ENCODE assay signal across 21 cellular contexts in the genomic region with DNA sequence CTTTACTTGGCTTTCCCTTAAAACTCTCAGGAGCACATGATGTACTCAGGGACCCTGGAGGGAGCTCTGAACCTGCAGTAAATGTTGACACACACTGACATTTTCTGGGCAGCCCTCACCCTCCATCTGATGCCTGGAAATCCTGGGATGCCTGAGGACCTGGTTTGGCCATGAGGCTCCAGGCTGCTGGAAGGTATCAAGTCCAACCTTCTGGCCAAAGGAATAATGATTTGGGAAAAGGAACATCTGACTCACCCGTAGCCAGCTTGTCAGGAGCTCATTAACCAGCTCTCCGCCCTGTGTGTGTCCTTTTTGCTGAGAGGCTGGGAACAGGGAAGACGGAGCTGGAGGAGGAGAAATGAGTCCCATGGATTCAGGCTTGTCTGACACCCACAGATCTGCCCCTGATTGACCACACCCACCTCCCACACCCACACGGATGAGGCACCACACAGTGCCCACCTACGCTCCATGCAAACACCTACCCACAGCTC. TPM values are rescaled to one million over a fixed set of nuclear protein-coding genes. Genes with fewer than 3 reads are reported as not detected.
DNase-seq lines count a peak whose midpoint lies in the region; TF ChIP-seq lines count a peak whose summit lies in the region.
"Had no signal": no experiment of that assay in that cellular context is flagged by ENCODE, and none has a peak within 500 bp of the region (broad histone marks: within the 10 kb centered on the region; RNA-seq: fewer than 3 reads in every experiment).

No MANE protein-coding gene starts in this region.

- DNase-seq in fibroblast of the aortic adventitia (ENCODE audit: low read depth) (peak; percentile 2), pons (ENCODE audit: low spot score) (peak; percentile 29), suprapubic skin (ENCODE audit: low spot score in 2 of 2) (no peak), NCI-H2029 treated with DMSO at 0.1 percent for 48 hours (lab: John Stamatoyannopoulos, UW) (no peak), NK-92 (lab: John Stamatoyannopoulos, UW; ENCODE audit: unreplicated experiment) (no peak), tibial nerve (ENCODE audit: low spot score in 2 of 2) (no peak), NCI-H82 treated with DMSO at 0.1 percent for 48 hours (lab: John Stamatoyannopoulos, UW; ENCODE audit: unreplicated experiment) (no peak)
- DNase-seq: AML-193; CD4-positive, alpha-beta T cell; DND-41; EL; HCEC 1CT; HFFc6; IMR-90 had no signal

- TF ChIP-seq POLR2A in suprapubic skin (IDR thresholded peaks at IDR 0.05): no peak
- no peak for TF ChIP-seq POLR2A in tibial nerve (IDR thresholded peaks at IDR 0.05)

- no peaks in the 10 kb centered on the region; the same call in 1 of the 2 replicates for H3K9me3 ChIP-seq in HEK293 (ENCODE audit: control insufficient read depth, insufficient read depth, low read depth, low read length)
- H3K9me3 ChIP-seq in suprapubic skin: peaks cover 21% of the 10 kb centered on the region
- H3K9me3 ChIP-seq in tibial nerve: peaks cover 0 to 61% (median 19%) of the 10 kb centered on the region in 4 donors

- CTCF ChIA-PET in HEK293 (lab: Yijun Ruan, JAX): no interaction called here

- peaks cover 0 to 33% of the 10 kb centered on the region in 2 experiments; a peak in 2 of 3 replicates for H3K36me3 ChIP-seq in HEK293 (ENCODE audit: control insufficient read depth in 2 of 2, insufficient read depth in 1 of 2, low read length in 2 of 2)
- peaks cover 97% of the 10 kb centered on the region for H3K36me3 ChIP-seq in suprapubic skin
- peaks cover 22 to 100% (median 69%) of the 10 kb centered on the region in 3 donors for H3K36me3 ChIP-seq in tibial nerve

- TF ChIP-seq CTCF in HEK293 (tag by site-specific recombination; IDR thresholded peaks at IDR 0.05) (no peak), fibroblast of the aortic adventitia (IDR thresholded peaks at IDR 0.05; ENCODE audit: insufficient read depth, low read length) (no peak), suprapubic skin (IDR thresholded peaks at IDR 0.05) (no peak), tibial nerve (IDR thresholded peaks at IDR 0.05) (no peak)

- H3K4me1 ChIP-seq in HEK293 (ENCODE audit: control insufficient read depth, insufficient read depth, low read length): no peaks in the 10 kb centered on the region
- no peaks in the 10 kb centered on the region for H3K4me1 ChIP-seq in suprapubic skin
- no peaks in the 10 kb centered on the region for H3K4me1 ChIP-seq in tibial nerve
- H3K4me1 ChIP-seq: A549 had no signal

- peak; percentile 66 for TF ChIP-seq EP300 in suprapubic skin (IDR thresholded peaks at IDR 0.05)
- no peak for TF ChIP-seq EP300 in tibial nerve (IDR thresholded peaks at IDR 0.05)

- H3K27me3 ChIP-seq in suprapubic skin: no peaks in the 10 kb centered on the region
- no peaks in the 10 kb centered on the region for H3K27me3 ChIP-seq in tibial nerve

- H3K4me3 ChIP-seq in HEK293 (ENCODE audit: low read depth, low read length): no peak overlapping the region
- no peak overlapping the region for H3K4me3 ChIP-seq in fibroblast of the aortic adventitia (ENCODE audit: low read depth, low read length)
- H3K4me3 ChIP-seq in suprapubic skin: no peak overlapping the region
- H3K4me3 ChIP-seq in tibial nerve: no peak overlapping the region
- H3K4me3 ChIP-seq: A549, GM12878, GM23338 had no signal

- H3K27ac ChIP-seq in HEK293 (ENCODE audit: extremely low read depth, low read depth, low read length) (no peak overlapping the region), suprapubic skin (no peak overlapping the region), tibial nerve (no peak overlapping the region)
- H3K27ac ChIP-seq: 22Rv1, A549, C4-2B had no signal

- WGBS in suprapubic skin: 97% methylated on average over 4 of the region's 5 CpGs
- WGBS in tibial nerve, 2 donors: 91% methylated on average over 5 of the region's 5 CpGs

- POLR2A ChIA-PET in HEK293 (lab: Yijun Ruan, JAX): no interaction called here

TF ChIP-seq in HEK293, 187 proteins besides CTCF, POLR2A, EP300 and RAD21:
- TF ChIP-seq EGR2 (tag by site-specific recombination; IDR thresholded peaks at IDR 0.05; ENCODE audit: low read depth) (peak; percentile 98), ZNF624 (tag by site-specific recombination; IDR thresholded peaks at IDR 0.05) (no peak), ZBTB8A (tag by site-specific recombination; IDR thresholded peaks at IDR 0.05) (no peak), ZNF529 (tag by site-specific recombination; IDR thresholded peaks at IDR 0.05; ENCODE audit: insufficient replicate concordance) (no peak), TRIM28 (IDR thresholded peaks at IDR 0.05; ENCODE audit: borderline replicate concordance, low read length) (no peak), ZNF404 (tag by site-specific recombination; IDR thresholded peaks at IDR 0.05) (no peak), ZFHX2 (tag by site-specific recombination; conservative IDR thresholded peaks at IDR 0.05) (peak; percentile 97), ZFP37 (tag by site-specific recombination; IDR thresholded peaks at IDR 0.05) (no peak), ZBTB21 (tag by site-specific recombination; IDR thresholded peaks at IDR 0.05) (no peak), ZNF791 (tag by site-specific recombination; IDR thresholded peaks at IDR 0.05) (no peak), GLI4 (tag by site-specific recombination; IDR thresholded peaks at IDR 0.05) (no peak), ZNF292 (tag by site-specific recombination; IDR thresholded peaks at IDR 0.05; ENCODE audit: borderline replicate concordance, low read depth) (no peak)
- TF ChIP-seq, protein P1, sequence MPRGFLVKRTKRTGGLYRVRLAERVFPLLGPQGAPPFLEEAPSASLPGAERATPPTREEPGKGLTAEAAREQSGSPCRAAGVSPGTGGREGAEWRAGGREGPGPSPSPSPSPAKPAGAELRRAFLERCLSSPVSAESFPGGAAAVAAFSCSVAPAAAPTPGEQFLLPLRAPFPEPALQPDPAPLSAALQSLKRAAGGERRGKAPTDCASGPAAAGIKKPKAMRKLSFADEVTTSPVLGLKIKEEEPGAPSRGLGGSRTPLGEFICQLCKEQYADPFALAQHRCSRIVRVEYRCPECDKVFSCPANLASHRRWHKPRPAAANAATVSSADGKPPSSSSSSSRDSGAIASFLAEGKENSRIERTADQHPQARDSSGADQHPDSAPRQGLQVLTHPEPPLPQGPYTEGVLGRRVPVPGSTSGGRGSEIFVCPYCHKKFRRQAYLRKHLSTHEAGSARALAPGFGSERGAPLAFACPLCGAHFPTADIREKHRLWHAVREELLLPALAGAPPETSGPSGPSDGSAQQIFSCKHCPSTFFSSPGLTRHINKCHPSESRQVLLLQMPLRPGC (tag by site-specific recombination; IDR thresholded peaks at IDR 0.05): no peak
- TF ChIP-seq, protein P2, sequence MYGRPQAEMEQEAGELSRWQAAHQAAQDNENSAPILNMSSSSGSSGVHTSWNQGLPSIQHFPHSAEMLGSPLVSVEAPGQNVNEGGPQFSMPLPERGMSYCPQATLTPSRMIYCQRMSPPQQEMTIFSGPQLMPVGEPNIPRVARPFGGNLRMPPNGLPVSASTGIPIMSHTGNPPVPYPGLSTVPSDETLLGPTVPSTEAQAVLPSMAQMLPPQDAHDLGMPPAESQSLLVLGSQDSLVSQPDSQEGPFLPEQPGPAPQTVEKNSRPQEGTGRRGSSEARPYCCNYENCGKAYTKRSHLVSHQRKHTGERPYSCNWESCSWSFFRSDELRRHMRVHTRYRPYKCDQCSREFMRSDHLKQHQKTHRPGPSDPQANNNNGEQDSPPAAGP (tag by site-specific recombination; IDR thresholded peaks at IDR 0.05): no peak

RNA-seq across cellular contexts. Expression of a gene that starts 10.3 kb away (rescaled TPM):
- 17.9 and 25.3 TPM in 2 replicates for total RNA-seq in fibroblast of the aortic adventitia (ENCODE audit: low replicate concordance)
- total RNA-seq in suprapubic skin: 10 to 100 TPM; 27.2 to 66.8 (median 36.6) TPM
- 10 to 100 TPM; 36.3 to 52.8 (median 43.4) TPM for total RNA-seq in tibial nerve

RNA-seq across cellular contexts. Expression of a gene that starts 10.4 kb away (rescaled TPM):
- not detected in 2 replicates for total RNA-seq in fibroblast of the aortic adventitia (ENCODE audit: low replicate concordance)
- not detected for total RNA-seq in suprapubic skin
- not detected for total RNA-seq in tibial nerve
- total RNA-seq: CD4-positive, alpha-beta T cell; G401; GM12878; GM23338; HFFc6; IMR-90 had no signal

Comparison
In these comparisons a context has a peak if more than half of its experiments do, and no peak if none do; other contexts are left out.
1. DNase-seq: peak in fibroblast of the aortic adventitia (single experiment) and pons (single experiment); none in suprapubic skin (0 of 2), NCI-H2029 treated with DMSO at 0.1 percent for 48 hours (single experiment), NK-92 (single experiment), tibial nerve (0 of 2) and NCI-H82 treated with DMSO at 0.1 percent for 48 hours (single experiment).